ENCODE assay signal across 28 cellular contexts in genomic region chr2:238581126-238581525, GRCh38.
"Had no signal": no experiment of that assay in that cellular context is flagged by ENCODE, and none has a peak within 500 bp of the region (broad histone marks: within the 10 kb centered on the region; RNA-seq: fewer than 3 reads in every experiment).

No MANE protein-coding gene starts in this region.

- H3K4me3 ChIP-seq: adrenal gland, body of pancreas, esophagus squamous epithelium, gastroesophageal sphincter had no signal

- H3K4me1 ChIP-seq: adrenal gland, body of pancreas, esophagus squamous epithelium, gastroesophageal sphincter had no signal

- H3K27me3 ChIP-seq: adrenal gland, body of pancreas, esophagus squamous epithelium, gastroesophageal sphincter had no signal

- H3K9me3 ChIP-seq: adrenal gland, gastroesophageal sphincter had no signal

- ATAC-seq: activated T-cell treated with anti-CD3 and anti-CD28 coated beads, Interleukin-2, amount 50 U/mL, for 4 hours; activated T-helper 17 cell treated with anti-CD3 and anti-CD28 coated beads, Interleukin-2, amount 50 U/mL, for 72 hours; body of pancreas; gastroesophageal sphincter; T-cell had no signal

- DNase-seq: activated B cell treated with CpG ODN at 0.5 μM for 24 hours; activated CD4-positive, alpha-beta memory T cell treated with anti-CD3 and anti-CD28 coated beads, Interleukin-2, amount 10 ng/mL, durations not matched to agents 7 days and 5 days; activated CD4-positive, alpha-beta T cell treated with anti-CD3 and anti-CD28 coated beads for 1 hour; activated CD4-positive, alpha-beta T cell treated with anti-CD3 and anti-CD28 coated beads for 4 hours; activated CD4-positive, alpha-beta T cell treated with anti-CD3 and anti-CD28 coated beads, Interleukin-2, amount 10 ng/mL, durations not matched to agents 7 days and 5 days; activated CD4-positive, alpha-beta T cell treated with anti-CD3 and anti-CD28 coated beads, Interleukin-2, amount 50 U/mL, for 4 hours; activated CD8-positive, alpha-beta memory T cell treated with anti-CD3 and anti-CD28 coated beads, Interleukin-2, amount 50 U/mL, for 48 hours; activated effector memory CD4-positive, alpha-beta T cell treated with Interleukin-2 at 50 U/mL for 16 hours; activated gamma-delta T cell treated with Interleukin-2 at 50 U/mL for 16 hours; activated naive CD4-positive, alpha-beta T cell treated with anti-CD3 and anti-CD28 coated beads, Interleukin-2, amount 50 U/mL, for 16 hours; activated naive CD4-positive, alpha-beta T cell treated with Interleukin-2 at 50 U/mL for 16 hours; activated T-cell treated with anti-CD3 and anti-CD28 coated beads for 4 hours; activated T-cell treated with anti-CD3 and anti-CD28 coated beads, Interleukin-2, amount 50 U/mL, for 4 hours; amygdala; aorta; body of pancreas; caudate nucleus; cortex of kidney; effector CD8-positive, alpha-beta T cell; esophagus squamous epithelium; foreskin melanocyte; T-cell; T1000; WERI-Rb-1 had no signal

- H3K27ac ChIP-seq: adrenal gland, body of pancreas, epithelial cell of prostate, esophagus squamous epithelium, gastroesophageal sphincter, WERI-Rb-1 had no signal

- H3K36me3 ChIP-seq: adrenal gland, esophagus squamous epithelium, gastroesophageal sphincter, WERI-Rb-1 had no signal
